25 cellular contexts compared by ENCODE assay signal in genomic region chr11:89205378-89205777, GRCh38. TPM values are rescaled to one million over a fixed set of nuclear protein-coding genes. Genes with fewer than 3 reads are reported as not detected.
DNase-seq lines count a peak whose midpoint lies in the region; ATAC-seq, FAIRE-seq and TF ChIP-seq lines count a peak whose summit lies in the region.
"Had no signal": no experiment of that assay in that cellular context is flagged by ENCODE, and none has a peak within 500 bp of the region (broad histone marks: within the 10 kb centered on the region; RNA-seq: fewer than 3 reads in every experiment).

No MANE protein-coding gene starts in this region.

- no peaks in the 10 kb centered on the region for H3K4me1 Mint-ChIP-seq in Caco-2 (ENCODE audit: low read depth, unreplicated experiment)
- H3K4me1 Mint-ChIP-seq: activated CD4-positive, alpha-beta memory T cell treated with anti-CD3 and anti-CD28 coated beads, Interleukin-2, amount 10 ng/mL, durations not matched to agents 7 days and 5 days; CD8-positive, alpha-beta memory T cell; nephron had no signal

- no peak overlapping the region for H3K14ac ChIP-seq in mesenchymal stem cell (ENCODE audit: low read length in 2 of 2)

- H3K23ac ChIP-seq in mesenchymal stem cell (ENCODE audit: low read length in 2 of 2) = no peak overlapping the region

- H3K36me3 Mint-ChIP-seq in Caco-2 (ENCODE audit: insufficient read depth, unreplicated experiment) = no peaks in the 10 kb centered on the region

- intact Hi-C loops in Caco-2 (cut with micrococcal nuclease; ENCODE audit: unreplicated experiment) = loop anchor here (1.0 to 10.0 kb wide), 3 partner anchors 149 to 412 kb away; no protein-coding TSS in a partner anchor
- intact Hi-C loops in kidney (cut with DNase I) = no loop called here

- H2AFZ ChIP-seq in mesenchymal stem cell (ENCODE audit: low read depth, low read length) = no peak overlapping the region

- no peak overlapping the region for H3K4me3 ChIP-seq in Caco-2 (ENCODE audit: low read depth, low read length)
- H3K4me3 ChIP-seq in LNCaP clone FGC (ENCODE audit: low read depth, low read length) = no peak overlapping the region
- no peak overlapping the region for H3K4me3 ChIP-seq in brain microvascular endothelial cell (ENCODE audit: low read depth, low read length)
- H3K4me3 ChIP-seq in kidney (ENCODE audit: low read length in 2 of 2) = no peak overlapping the region
- no peak overlapping the region for H3K4me3 ChIP-seq in mesenchymal stem cell (ENCODE audit: insufficient read depth in 1 of 2, low read depth in 1 of 2, low read length in 2 of 2)
- H3K4me3 ChIP-seq: tibial artery had no signal

- no peak overlapping the region for H2BK5ac ChIP-seq in mesenchymal stem cell (ENCODE audit: low read depth, low read length, poor library complexity, severe bottlenecking)

- DNase-seq in Caco-2 (no peak), LNCaP clone FGC (ENCODE audit: low read depth) (no peak), brain microvascular endothelial cell (no peak), kidney (no peak), mesenchymal stem cell (no peak), activated T-cell treated with anti-CD3 and anti-CD28 coated beads for 4 hours (no peak), DMS114 treated with DMSO at 0.1 percent for 48 hours (lab: John Stamatoyannopoulos, UW; ENCODE audit: unreplicated experiment) (no peak)
- DNase-seq: activated CD4-positive, alpha-beta memory T cell treated with anti-CD3 and anti-CD28 coated beads, Interleukin-2, amount 10 ng/mL, durations not matched to agents 7 days and 5 days; CD8-positive, alpha-beta memory T cell; central memory CD4-positive, alpha-beta T cell; effector CD8-positive, alpha-beta T cell; HCEC 1CT; head of caudate nucleus; midbrain; NCI-H1105 treated with DMSO at 0.1 percent for 48 hours; NCI-H524 treated with DMSO at 0.1 percent for 48 hours; stimulated activated CD4-positive, alpha-beta T cell treated with anti-CD3 and anti-CD28 coated beads, Interleukin-4, amount 100 ng/mL, for 1 hour; stimulated activated naive CD8-positive, alpha-beta T cell treated with anti-CD3 and anti-CD28 coated beads, Interleukin-15, Interleukin-2, amounts not matched to agents 100 U/mL and 50 U/mL, for 24 hours; T1000; tibial artery had no signal

- no peaks in the 10 kb centered on the region for H3K36me3 ChIP-seq in Caco-2 (ENCODE audit: control insufficient read depth, insufficient read depth, low read length)
- H3K36me3 ChIP-seq in brain microvascular endothelial cell (replicated peaks) = no peaks in the 10 kb centered on the region
- no peaks in the 10 kb centered on the region for H3K36me3 ChIP-seq in kidney (ENCODE audit: control insufficient read depth in 1 of 2, insufficient read depth in 2 of 2, low read length in 2 of 2)
- H3K36me3 ChIP-seq in mesenchymal stem cell (ENCODE audit: control insufficient read depth in 1 of 2, insufficient read depth in 2 of 2, low read depth in 1 of 2, low read length in 2 of 2) = no peaks in the 10 kb centered on the region
- H3K36me3 ChIP-seq: tibial artery had no signal

- H4K8ac ChIP-seq in mesenchymal stem cell (ENCODE audit: low read length) = no peak overlapping the region

- H3K27ac Mint-ChIP-seq in Caco-2 (ENCODE audit: unreplicated experiment) = no peak overlapping the region
- H3K27ac Mint-ChIP-seq: activated CD4-positive, alpha-beta memory T cell treated with anti-CD3 and anti-CD28 coated beads, Interleukin-2, amount 10 ng/mL, durations not matched to agents 7 days and 5 days; CD8-positive, alpha-beta memory T cell; nephron; progenitor cell of endocrine pancreas had no signal

- TF ChIP-seq CTCF in Caco-2 (IDR thresholded peaks at IDR 0.05; ENCODE audit: insufficient read depth in 1 of 2, low read depth in 1 of 2, low read length in 1 of 2, severe bottlenecking in 1 of 2, unreplicated experiment in 1 of 2) (peak; percentile 21 to 45), LNCaP clone FGC (IDR thresholded peaks at IDR 0.05; ENCODE audit: control insufficient read depth, extremely low read depth, insufficient read depth) (peak; percentile 34), brain microvascular endothelial cell (IDR thresholded peaks at IDR 0.05; ENCODE audit: low read depth, low read length, missing control alignments) (peak; percentile 31), kidney (IDR thresholded peaks at IDR 0.05; ENCODE audit: borderline replicate concordance, extremely low read depth, insufficient read depth) (peak; percentile 11)

- peaks cover 7% of the 10 kb centered on the region for H3K27me3 Mint-ChIP-seq in Caco-2 (ENCODE audit: insufficient read depth, unreplicated experiment)
- H3K27me3 Mint-ChIP-seq: activated CD4-positive, alpha-beta memory T cell treated with anti-CD3 and anti-CD28 coated beads, Interleukin-2, amount 10 ng/mL, durations not matched to agents 7 days and 5 days; CD8-positive, alpha-beta memory T cell; progenitor cell of endocrine pancreas had no signal

- no peak for FAIRE-seq in kidney (lab: Jason Lieb, UNC)

- in situ Hi-C loops in brain microvascular endothelial cell (cut with HindIII; ENCODE audit: low pct_ligation_motif_present, low sequenced_read_pairs) = no loop called here

- no peak overlapping the region for H2BK120ac ChIP-seq in mesenchymal stem cell (ENCODE audit: low read depth, low read length)

- H3K9me3 ChIP-seq in Caco-2 (peaks cover 2% of the 10 kb centered on the region; the same call in 1 of the 2 replicates), kidney (ENCODE audit: control insufficient read depth in 1 of 2, low read length in 2 of 2) (no peaks in the 10 kb centered on the region), mesenchymal stem cell (ENCODE audit: control insufficient read depth, low read length) (no peaks in the 10 kb centered on the region)
- H3K9me3 ChIP-seq: tibial artery had no signal

- H3K9me3 Mint-ChIP-seq in Caco-2 (ENCODE audit: unreplicated experiment) = no peaks in the 10 kb centered on the region
- H3K9me3 Mint-ChIP-seq: activated CD4-positive, alpha-beta memory T cell treated with anti-CD3 and anti-CD28 coated beads, Interleukin-2, amount 10 ng/mL, durations not matched to agents 7 days and 5 days; nephron had no signal

- no peak overlapping the region for H3K4me2 ChIP-seq in mesenchymal stem cell (ENCODE audit: low read length, poor library complexity, severe bottlenecking)

- H3K4me1 ChIP-seq in Caco-2 (no peaks in the 10 kb centered on the region), kidney (ENCODE audit: control insufficient read depth in 1 of 2, insufficient read depth in 1 of 2, low read depth in 1 of 2, low read length in 2 of 2) (no peaks in the 10 kb centered on the region), mesenchymal stem cell (ENCODE audit: control insufficient read depth, insufficient read depth, low read depth, low read length) (no peaks in the 10 kb centered on the region)
- H3K4me1 ChIP-seq: tibial artery had no signal

- BruUV-seq in Caco-2 (replicated peaks; lab: Mats Ljungman, UMichigan) = no TSS peak

- no peaks in the 10 kb centered on the region for H3K27me3 ChIP-seq in Caco-2 (replicated peaks; ENCODE audit: control insufficient read depth, insufficient read depth, low read length)
- H3K27me3 ChIP-seq in brain microvascular endothelial cell (replicated peaks) = no peaks in the 10 kb centered on the region
- H3K27me3 ChIP-seq in mesenchymal stem cell (ENCODE audit: control insufficient read depth in 1 of 2, insufficient read depth in 1 of 2, low read length in 2 of 2) = no peaks in the 10 kb centered on the region
- H3K27me3 ChIP-seq: tibial artery had no signal

- H2BK12ac ChIP-seq in mesenchymal stem cell (ENCODE audit: low read length in 2 of 2) = no peak overlapping the region

- CTCF ChIA-PET in Caco-2 (lab: Charles Lee) = no interaction called here

- no peak overlapping the region for H2BK15ac ChIP-seq in mesenchymal stem cell (ENCODE audit: low read depth, poor library complexity, severe bottlenecking)

- H2AK5ac ChIP-seq in mesenchymal stem cell (ENCODE audit: low read length, severe bottlenecking) = no peak overlapping the region

- POLR2A ChIA-PET in Caco-2 (lab: Charles Lee) = no interaction called here

- ATAC-seq in GM18517 (IDR thresholded peaks at IDR 0.05; ENCODE audit: unreplicated experiment) = no peak
- ATAC-seq: stimulated activated naive CD8-positive, alpha-beta T cell treated with anti-CD3 and anti-CD28 coated beads, Interleukin-15, Interleukin-2, amounts not matched to agents 100 U/mL and 50 U/mL, for 24 hours had no signal

- H3K4ac ChIP-seq in mesenchymal stem cell (ENCODE audit: low read depth in 1 of 2, low read length in 2 of 2) = no peak overlapping the region

- no peak overlapping the region for H3K9ac ChIP-seq in kidney (ENCODE audit: low read length in 2 of 2)
- no peak overlapping the region for H3K9ac ChIP-seq in mesenchymal stem cell (ENCODE audit: low read length)

- H3K27ac ChIP-seq in brain microvascular endothelial cell (no peak overlapping the region), kidney (ENCODE audit: low read depth in 2 of 2, low read length in 2 of 2) (no peak overlapping the region), mesenchymal stem cell (ENCODE audit: low read length, poor library complexity, severe bottlenecking) (no peak overlapping the region)
- H3K27ac ChIP-seq: tibial artery had no signal

- H4K91ac ChIP-seq in mesenchymal stem cell (ENCODE audit: low read length) = no peak overlapping the region

- no peaks in the 10 kb centered on the region for H3K79me1 ChIP-seq in mesenchymal stem cell (replicated peaks; ENCODE audit: low read length, poor library complexity, severe bottlenecking)

- no peak overlapping the region for H3K4me3 Mint-ChIP-seq in Caco-2 (ENCODE audit: unreplicated experiment)
- H3K4me3 Mint-ChIP-seq: activated CD4-positive, alpha-beta memory T cell treated with anti-CD3 and anti-CD28 coated beads, Interleukin-2, amount 10 ng/mL, durations not matched to agents 7 days and 5 days; CD8-positive, alpha-beta memory T cell; nephron had no signal

- H3K18ac ChIP-seq in mesenchymal stem cell (ENCODE audit: low read depth in 1 of 2, low read length in 2 of 2) = no peak overlapping the region

RNA-seq across cellular contexts. Expression of gene TYR, which starts 27.7 kb away (rescaled TPM):
- total RNA-seq in Caco-2 (2022) (not detected in 2 replicates), kidney (not detected)
- not detected for polyA plus RNA-seq in kidney (ENCODE audit: insufficient read depth, low read depth, low replicate concordance)
- not detected for polyA plus RNA-seq in mesenchymal stem cell (2013, experiment 1 of 2)
- not detected for polyA plus RNA-seq in mesenchymal stem cell (2013, experiment 2 of 2)
- total RNA-seq: activated CD4-positive, alpha-beta memory T cell treated with anti-CD3 and anti-CD28 coated beads, Interleukin-2, amount 10 ng/mL, durations not matched to agents 7 days and 5 days; CD8-positive, alpha-beta memory T cell; Daoy; fibroblast of lung; progenitor cell of endocrine pancreas had no signal
- polyA plus RNA-seq: CD8-positive, alpha-beta memory T cell; fibroblast of lung had no signal
